In genomic region chr21:44835647-44835973, GRCh38 we compare ENCODE assay signal across 15 cellular contexts.
A peak's percentile ranks its signal among the peaks of the same experiment; 100 is the strongest.
DNase-seq lines count a peak whose midpoint lies in the region; TF ChIP-seq lines count a peak whose summit lies in the region.
"Had no signal": no experiment of that assay in that cellular context is flagged by ENCODE, and none has a peak within 500 bp of the region (broad histone marks: within the 10 kb centered on the region; RNA-seq: fewer than 3 reads in every experiment).

No MANE protein-coding gene starts in this region.

- no peaks in the 10 kb centered on the region for H3K9me3 ChIP-seq in HEK293 (ENCODE audit: control insufficient read depth, insufficient read depth, low read depth, low read length)

- no peak overlapping the region for H3K27ac ChIP-seq in HEK293 (ENCODE audit: extremely low read depth, low read depth, low read length)
- H3K27ac ChIP-seq: GM23248 had no signal

- no peak for TF ChIP-seq RAD21 in Ishikawa (IDR thresholded peaks at IDR 0.05; ENCODE audit: low read depth)

- no peaks in the 10 kb centered on the region for H3K4me1 ChIP-seq in HEK293 (ENCODE audit: control insufficient read depth, insufficient read depth, low read length)

- no peaks in the 10 kb centered on the region for H3K36me3 ChIP-seq in HEK293 (ENCODE audit: control insufficient read depth in 2 of 2, insufficient read depth in 1 of 2, low read length in 2 of 2)

- POLR2A ChIA-PET in HEK293 (lab: Yijun Ruan, JAX) = no interaction called here

- H3K4me3 ChIP-seq in HEK293 (ENCODE audit: low read depth, low read length) = no peak overlapping the region
- H3K4me3 ChIP-seq: GM23248 had no signal

- no peak for TF ChIP-seq CTCF in HEK293 (tag by site-specific recombination; IDR thresholded peaks at IDR 0.05)

- CTCF ChIA-PET in HEK293 (lab: Yijun Ruan, JAX) = no interaction called here

- TF ChIP-seq EP300 in Ishikawa (IDR thresholded peaks at IDR 0.05; ENCODE audit: borderline replicate concordance) = no peak

- DNase-seq in islet precursor cell (peak; percentile 31), hippocampal formation (lab: John Stamatoyannopoulos, UW) (no peak), GM19240 (ENCODE audit: insufficient read length, low spot score) (no peak), NCI-H1694 (lab: John Stamatoyannopoulos, UW) (no peak)
- DNase-seq: C1 segment of cervical spinal cord; CD4-positive, alpha-beta memory T cell; COR-L47; DMS53; DMS79 treated with DMSO at 0.1 percent for 48 hours; GF-D8; GM23248; H7; HCEC 1CT had no signal

TF ChIP-seq in HEK293, 187 proteins besides CTCF, POLR2A, EP300 and RAD21:
- TF ChIP-seq AEBP2 (tag by site-specific recombination; IDR thresholded peaks at IDR 0.05; ENCODE audit: borderline replicate concordance) = no peak
- no peak for TF ChIP-seq ZNF398 (tag by site-specific recombination; IDR thresholded peaks at IDR 0.05)
- peak; percentile 84 for TF ChIP-seq KLF1 (tag by site-specific recombination; IDR thresholded peaks at IDR 0.05)

TF ChIP-seq in Ishikawa, 13 proteins besides CTCF, POLR2A, EP300 and RAD21:
- TF ChIP-seq EGR1 (IDR thresholded peaks at IDR 0.05) (no peak), ZBTB7A (IDR thresholded peaks at IDR 0.05; ENCODE audit: low read depth) (0 out of 2 replicates have a peak, but pooled peaks have one; percentile 32)
